In genomic region chr4:88478247-88478646, GRCh38 we compare ENCODE assay signal across 29 cellular contexts.
"Had no signal": no experiment of that assay in that cellular context is flagged by ENCODE, and none has a peak within 500 bp of the region (broad histone marks: within the 10 kb centered on the region; RNA-seq: fewer than 3 reads in every experiment).

No MANE protein-coding gene starts in this region.

- H3K36me3 ChIP-seq: colonic mucosa, gastrocnemius medialis had no signal

- H3K27ac Mint-ChIP-seq: dendritic cell treated with granulocyte-macrophage colony-stimulating factor and Interleukin-4, amounts not matched to agents 40 ng/mL and 50 ng/mL, for 4 days; effector memory CD8-positive, alpha-beta T cell; endodermal cell had no signal

- H3K4me3 Mint-ChIP-seq: dendritic cell treated with granulocyte-macrophage colony-stimulating factor and Interleukin-4, amounts not matched to agents 40 ng/mL and 50 ng/mL, for 4 days; effector memory CD8-positive, alpha-beta T cell; endodermal cell had no signal

- FAIRE-seq: colon, endometrium, endothelial cell of umbilical vein, frontal cortex had no signal

- H3K4me1 Mint-ChIP-seq: endodermal cell had no signal

- H3K27me3 Mint-ChIP-seq: dendritic cell treated with granulocyte-macrophage colony-stimulating factor and Interleukin-4, amounts not matched to agents 40 ng/mL and 50 ng/mL, for 4 days; effector memory CD8-positive, alpha-beta T cell had no signal

- H3K4me1 ChIP-seq: colonic mucosa, esophagus squamous epithelium, foreskin keratinocyte, gastrocnemius medialis had no signal

- H3K27me3 ChIP-seq: colonic mucosa, dorsolateral prefrontal cortex, esophagus muscularis mucosa, esophagus squamous epithelium, foreskin keratinocyte, gastrocnemius medialis, gastroesophageal sphincter, heart left ventricle, heart right ventricle had no signal

- H3K4me3 ChIP-seq: colonic mucosa, coronary artery, dorsolateral prefrontal cortex, esophagus muscularis mucosa, esophagus squamous epithelium, gastrocnemius medialis, gastroesophageal sphincter, heart left ventricle, heart right ventricle had no signal

- H3K9me3 ChIP-seq: colonic mucosa, esophagus muscularis mucosa, esophagus squamous epithelium, gastrocnemius medialis, gastroesophageal sphincter, heart left ventricle, heart right ventricle had no signal

- DNase-seq: colonic mucosa; cortex of kidney; dermis blood vessel endothelial cell; dorsolateral prefrontal cortex; effector CD4-positive, alpha-beta T cell; effector CD8-positive, alpha-beta T cell; effector memory CD4-positive, alpha-beta T cell; effector memory CD8-positive, alpha-beta T cell; endodermal cell; erythroblast; esophagus squamous epithelium; foreskin fibroblast; foreskin keratinocyte; foreskin melanocyte; gastrocnemius medialis; glutamatergic neuron; head of caudate nucleus; heart left ventricle; heart right ventricle had no signal

- H3K27ac ChIP-seq: colonic mucosa, coronary artery, dorsolateral prefrontal cortex, epithelial cell of prostate, esophagus muscularis mucosa, esophagus squamous epithelium, foreskin keratinocyte, gastrocnemius medialis, gastroesophageal sphincter, heart left ventricle, heart right ventricle had no signal

- H3K9me3 Mint-ChIP-seq: dendritic cell treated with granulocyte-macrophage colony-stimulating factor and Interleukin-4, amounts not matched to agents 40 ng/mL and 50 ng/mL, for 4 days; effector memory CD8-positive, alpha-beta T cell; endodermal cell had no signal

- ATAC-seq: effector memory CD8-positive, alpha-beta T cell; esophagus mucosa; foreskin keratinocyte; gastrocnemius medialis; gastroesophageal sphincter; heart left ventricle; heart right ventricle had no signal
